11 cellular contexts compared by ENCODE assay signal in genomic region chr2:101435011-101435862, GRCh38. TPM values are rescaled to one million over a fixed set of nuclear protein-coding genes. Genes with fewer than 3 reads are reported as not detected.
DNase-seq lines count a peak whose midpoint lies in the region; ATAC-seq and TF ChIP-seq lines count a peak whose summit lies in the region.
"Had no signal": no experiment of that assay in that cellular context is flagged by ENCODE, and none has a peak within 500 bp of the region (broad histone marks: within the 10 kb centered on the region; RNA-seq: fewer than 3 reads in every experiment).

No MANE protein-coding gene starts in this region.

- no peak for TF ChIP-seq CTCF in cardiac fibroblast (IDR thresholded peaks at IDR 0.05; ENCODE audit: low read depth, low read length)

- H3K27ac ChIP-seq in iPS-20b (ENCODE audit: low read length): no peak overlapping the region
- H3K27ac ChIP-seq in skin epidermis: peak overlapping the region in 11 of 21 experiments; percentile 2 to 76 (median 35)

- peaks cover 15% of the 10 kb centered on the region; the same call in 1 of the 2 replicates for H3K4me1 ChIP-seq in iPS-20b (ENCODE audit: insufficient read depth, low read length)

- ATAC-seq in GM21529 (IDR thresholded peaks at IDR 0.05; ENCODE audit: unreplicated experiment): no peak

- H3K36me3 ChIP-seq in iPS-20b (ENCODE audit: insufficient read depth, low read depth, low read length): no peaks in the 10 kb centered on the region

- CTCF ChIA-PET in activated CD4-positive, alpha-beta memory T cell treated with anti-CD3 and anti-CD28 coated beads, Interleukin-2, amount 10 ng/mL, durations not matched to agents 7 days and 5 days (lab: Charles Lee): no interaction called here

- H3K27me3 Mint-ChIP-seq in activated CD4-positive, alpha-beta memory T cell treated with anti-CD3 and anti-CD28 coated beads, Interleukin-2, amount 10 ng/mL, durations not matched to agents 7 days and 5 days: no peaks in the 10 kb centered on the region

- H3K9ac ChIP-seq in iPS-20b (ENCODE audit: low read depth, low read length): peak overlapping the region; percentile 43; the same call in 1 of the 2 replicates

- no peaks in the 10 kb centered on the region for H3K9me3 Mint-ChIP-seq in activated CD4-positive, alpha-beta memory T cell treated with anti-CD3 and anti-CD28 coated beads, Interleukin-2, amount 10 ng/mL, durations not matched to agents 7 days and 5 days

- H3K27ac Mint-ChIP-seq in activated CD4-positive, alpha-beta memory T cell treated with anti-CD3 and anti-CD28 coated beads, Interleukin-2, amount 10 ng/mL, durations not matched to agents 7 days and 5 days: no peak overlapping the region

- H3K4me3 ChIP-seq in cardiac fibroblast (replicated peaks in 1 of 2; ENCODE audit: low read depth in 2 of 2, low read length in 2 of 2): peak overlapping the region; percentile 6 to 38
- peak overlapping the region; percentile 28; the same call in 1 of the 2 replicates for H3K4me3 ChIP-seq in iPS-20b (ENCODE audit: low read length)
- no peak overlapping the region for H3K4me3 ChIP-seq in skin epidermis

- H3K27me3 ChIP-seq in iPS-20b (ENCODE audit: insufficient read depth, low read length): peaks cover 9% of the 10 kb centered on the region; the same call in 1 of the 2 replicates

- H3K9me3 ChIP-seq in iPS-20b (ENCODE audit: insufficient read depth, low read depth, low read length): no peaks in the 10 kb centered on the region

- H3K4me1 Mint-ChIP-seq in activated CD4-positive, alpha-beta memory T cell treated with anti-CD3 and anti-CD28 coated beads, Interleukin-2, amount 10 ng/mL, durations not matched to agents 7 days and 5 days: peaks cover 5% of the 10 kb centered on the region

- POLR2A ChIA-PET in activated CD4-positive, alpha-beta memory T cell treated with anti-CD3 and anti-CD28 coated beads, Interleukin-2, amount 10 ng/mL, durations not matched to agents 7 days and 5 days (lab: Charles Lee): interaction anchor here (1.0 kb wide), 1 partner anchor 40 kb away, joined by 3 read pairs; the partner anchor contains the start of gene RFX8

- DNase-seq in HS-5 (ENCODE audit: low read depth): peak; percentile 51
- DNase-seq in cardiac fibroblast (ENCODE audit: low read depth in 2 of 2): peak; percentile 75 to 77
- DNase-seq in activated CD4-positive, alpha-beta T cell treated with anti-CD3 and anti-CD28 coated beads for 1 hour: no peak
- DNase-seq in DMS53 (lab: John Stamatoyannopoulos, UW): no peak
- DNase-seq in activated CD4-positive, alpha-beta memory T cell treated with anti-CD3 and anti-CD28 coated beads, Interleukin-2, amount 10 ng/mL, durations not matched to agents 7 days and 5 days: no peak
- DNase-seq: activated CD4-positive, CD25-positive, alpha-beta regulatory T cell; activated gamma-delta T cell; NCI-H1930 had no signal

- no peak overlapping the region for H3K4me3 Mint-ChIP-seq in activated CD4-positive, alpha-beta memory T cell treated with anti-CD3 and anti-CD28 coated beads, Interleukin-2, amount 10 ng/mL, durations not matched to agents 7 days and 5 days

- H3K36me3 Mint-ChIP-seq in activated CD4-positive, alpha-beta memory T cell treated with anti-CD3 and anti-CD28 coated beads, Interleukin-2, amount 10 ng/mL, durations not matched to agents 7 days and 5 days (ENCODE audit: low read depth): no peaks in the 10 kb centered on the region

RNA-seq across cellular contexts. Expression of gene RFX8, which starts 39.7 kb away (rescaled TPM):
- total RNA-seq in activated CD4-positive, alpha-beta memory T cell treated with anti-CD3 and anti-CD28 coated beads, Interleukin-2, amount 10 ng/mL, durations not matched to agents 7 days and 5 days: 1 to 10 TPM; 1.7 to 2.6 TPM

RNA-seq across cellular contexts. Expression of gene CREG2, which starts 47.9 kb away (rescaled TPM):
- under 1 TPM; 0.65 to 0.98 TPM for total RNA-seq in activated CD4-positive, alpha-beta memory T cell treated with anti-CD3 and anti-CD28 coated beads, Interleukin-2, amount 10 ng/mL, durations not matched to agents 7 days and 5 days

Comparison
In these comparisons a context has a peak if more than half of its experiments do, and no peak if none do; other contexts are left out.
1. DNase-seq: peak in HS-5 (single experiment) and cardiac fibroblast (2 of 2); none in activated CD4-positive, alpha-beta T cell treated with anti-CD3 and anti-CD28 coated beads for 1 hour (single experiment), DMS53 (single experiment) and activated CD4-positive, alpha-beta memory T cell treated with anti-CD3 and anti-CD28 coated beads, Interleukin-2, amount 10 ng/mL, durations not matched to agents 7 days and 5 days (single experiment).
2. H3K4me3 ChIP-seq: peak in cardiac fibroblast (2 of 2) and iPS-20b (single experiment); none in skin epidermis (0 of 7).